Comparison of ENCODE assay signal across 8 cellular contexts in the genomic region with DNA sequence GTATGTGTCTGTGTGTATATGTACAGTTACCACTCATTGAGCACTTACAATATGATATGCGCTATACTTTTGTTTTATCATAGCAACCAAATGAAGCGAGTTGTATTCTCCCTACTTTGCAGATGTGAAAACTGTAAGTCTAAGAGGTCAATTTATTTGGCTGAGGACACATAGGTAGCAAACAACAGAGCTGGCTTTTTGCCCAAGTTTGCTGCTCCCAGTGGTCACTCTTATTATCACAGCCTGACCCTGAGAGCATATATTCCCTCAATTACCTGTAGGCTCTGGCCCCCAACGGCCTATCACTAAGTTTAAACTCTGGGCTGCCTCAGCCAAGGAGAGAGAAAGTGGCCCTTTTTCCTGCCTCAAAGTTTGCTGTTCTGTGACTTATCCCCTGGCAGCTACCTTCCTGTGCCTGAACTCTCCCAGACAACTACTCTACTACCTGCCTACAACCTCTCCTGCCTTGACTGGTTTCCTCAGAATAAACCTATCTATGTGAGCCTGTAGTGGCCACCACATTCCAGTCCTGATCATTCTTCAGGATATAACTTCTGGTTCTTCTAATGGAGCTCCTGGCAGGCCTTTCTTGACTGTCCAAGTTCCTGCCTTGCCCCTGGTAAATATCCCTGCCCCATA.
DNase-seq lines count a peak whose midpoint lies in the region; ATAC-seq and TF ChIP-seq lines count a peak whose summit lies in the region.

No MANE protein-coding gene starts in this region.

- no peak overlapping the region for H2AK5ac ChIP-seq in neuronal stem cell (ENCODE audit: low read depth, low read length)

- H4K8ac ChIP-seq in neuronal stem cell (ENCODE audit: low read depth, low read length) = no peak overlapping the region

- no peaks in the 10 kb centered on the region for H3K79me2 ChIP-seq in DND-41 (ENCODE audit: insufficient read depth, low read length)

- H3K79me1 ChIP-seq in neuronal stem cell (ENCODE audit: low read depth, low read length) = no peaks in the 10 kb centered on the region

- no peak overlapping the region for H3K27ac ChIP-seq in DND-41 (ENCODE audit: low read length)
- H3K27ac ChIP-seq in upper lobe of right lung = no peak overlapping the region
- H3K27ac ChIP-seq in neuronal stem cell (replicated peaks; ENCODE audit: low read length) = no peak overlapping the region

- H2BK120ac ChIP-seq in neuronal stem cell (ENCODE audit: low read depth, low read length) = no peak overlapping the region

- H3K4me1 ChIP-seq in DND-41 (ENCODE audit: insufficient read depth, low read length) = no peaks in the 10 kb centered on the region
- no peaks in the 10 kb centered on the region for H3K4me1 ChIP-seq in upper lobe of right lung
- H3K4me1 ChIP-seq in neuronal stem cell (ENCODE audit: control insufficient read depth in 2 of 2, insufficient read depth in 1 of 2, low read depth in 1 of 2, low read length in 2 of 2) = no peaks in the 10 kb centered on the region

- no peak overlapping the region for H3K4ac ChIP-seq in neuronal stem cell (ENCODE audit: low read length)

- H2BK5ac ChIP-seq in neuronal stem cell (ENCODE audit: low read length) = no peak overlapping the region

- TF ChIP-seq CTCF in DND-41 (IDR thresholded peaks at IDR 0.05; ENCODE audit: borderline replicate concordance, extremely low read depth, low read length, poor library complexity, severe bottlenecking) (peak; percentile 49), foreskin fibroblast (IDR thresholded peaks at IDR 0.05; ENCODE audit: low read depth, low read length) (peak; percentile 55), upper lobe of right lung (IDR thresholded peaks at IDR 0.05) (peak; percentile 29)

- no CpG with 5 or more reads among the region's 3 CpGs for WGBS in neuronal stem cell (ENCODE audit: extremely low coverage in 2 of 2, insufficient read length in 2 of 2, insufficient replicate concordance in 1 of 2), 2 donors

- peak; percentile 31; the same call in 1 of the 3 replicates for ATAC-seq in DND-41 (ENCODE audit: insufficient read depth, low read depth)
- peak; percentile 91 for ATAC-seq in HG03095 (IDR thresholded peaks at IDR 0.05; ENCODE audit: unreplicated experiment)
- ATAC-seq in upper lobe of right lung = peak; percentile 31

- no peak overlapping the region for H2BK15ac ChIP-seq in neuronal stem cell (ENCODE audit: low read length)

- H3K27me3 ChIP-seq in DND-41 (ENCODE audit: insufficient read depth, low read length, poor library complexity) (no peaks in the 10 kb centered on the region), upper lobe of right lung (no peaks in the 10 kb centered on the region), neuronal stem cell (ENCODE audit: control insufficient read depth in 3 of 3, insufficient read depth in 3 of 3, low read depth in 1 of 3, low read length in 3 of 3) (no peaks in the 10 kb centered on the region)

- no peak overlapping the region for H3K4me2 ChIP-seq in DND-41 (ENCODE audit: insufficient read depth, low read length)
- no peak overlapping the region for H3K4me2 ChIP-seq in neuronal stem cell (ENCODE audit: insufficient read depth, low read length, poor library complexity, severe bottlenecking)

- H3K4me3 ChIP-seq in DND-41 (ENCODE audit: low read depth in 1 of 2, low read length in 2 of 2) (no peak overlapping the region), foreskin fibroblast (ENCODE audit: low read depth in 1 of 2, low read length in 2 of 2) (no peak overlapping the region), upper lobe of right lung (no peak overlapping the region), neuronal stem cell (ENCODE audit: low read length in 2 of 2) (no peak overlapping the region)

- H3K9ac ChIP-seq in DND-41 (ENCODE audit: low read depth, low read length) = no peak overlapping the region
- H3K9ac ChIP-seq in neuronal stem cell (ENCODE audit: low read depth, low read length, poor library complexity) = no peak overlapping the region

- H3K9me3 ChIP-seq in DND-41 (ENCODE audit: insufficient read depth, low read length, severe bottlenecking) = no peaks in the 10 kb centered on the region
- no peaks in the 10 kb centered on the region for H3K9me3 ChIP-seq in upper lobe of right lung
- no peaks in the 10 kb centered on the region for H3K9me3 ChIP-seq in neuronal stem cell (replicated peaks in 1 of 2; ENCODE audit: control insufficient read depth in 2 of 2, insufficient read depth in 1 of 2, low read depth in 1 of 2, low read length in 2 of 2)

- no peak overlapping the region for H2BK12ac ChIP-seq in neuronal stem cell (ENCODE audit: low read length)

- no peak overlapping the region for H4K91ac ChIP-seq in neuronal stem cell (ENCODE audit: low read depth, low read length, poor library complexity)

- H3K36me3 ChIP-seq in DND-41 (ENCODE audit: insufficient read depth, low read length) = no peaks in the 10 kb centered on the region
- H3K36me3 ChIP-seq in upper lobe of right lung = no peaks in the 10 kb centered on the region
- H3K36me3 ChIP-seq in neuronal stem cell (replicated peaks in 1 of 2; ENCODE audit: control insufficient read depth in 2 of 2, insufficient read depth in 2 of 2, low read length in 2 of 2) = no peaks in the 10 kb centered on the region

- no peaks in the 10 kb centered on the region for H4K20me1 ChIP-seq in DND-41 (ENCODE audit: insufficient read depth, low read length)

- DNase-seq in DND-41 (peak; percentile 10), GM19240 (ENCODE audit: insufficient read length, low spot score) (peak; percentile 19), OCI-M1 (lab: John Stamatoyannopoulos, UW) (peak; percentile 79), foreskin fibroblast (peak; percentile 2 to 46), upper lobe of right lung (no peak), neuronal stem cell (ENCODE audit: low spot score) (no peak)
- DNase-seq in effector CD8-positive, alpha-beta T cell (lab: John Stamatoyannopoulos, UW) = no peak

- H3K23ac ChIP-seq in neuronal stem cell (ENCODE audit: low read depth, low read length, poor library complexity) = no peak overlapping the region

- H3K14ac ChIP-seq in neuronal stem cell (ENCODE audit: low read length) = no peak overlapping the region

- H2AFZ ChIP-seq in DND-41 (ENCODE audit: low read depth, low read length) (no peak overlapping the region), neuronal stem cell (ENCODE audit: low read length) (no peak overlapping the region)

- no peak overlapping the region for H3K18ac ChIP-seq in neuronal stem cell (ENCODE audit: low read length)

- intact Hi-C loops in upper lobe of right lung (cut with DNase I) = no loop called here

Comparison
In these comparisons a context has a peak if more than half of its experiments do, and no peak if none do; other contexts are left out.
1. ATAC-seq: peak in every context shown above with its lines; median percentile 91 in HG03095; 31 in DND-41; 31 in upper lobe of right lung.
2. DNase-seq: peak in DND-41 (single experiment), GM19240 (single experiment), OCI-M1 (single experiment) and foreskin fibroblast (2 of 2); none in upper lobe of right lung (single experiment), neuronal stem cell (single experiment) and effector CD8-positive, alpha-beta T cell (single experiment).
3. Peak in every context shown above with its lines, with median percentiles within 50 percentile points of each other: CTCF ChIP-seq.